ENCODE assay signal across 8 cellular contexts in the genomic region with DNA sequence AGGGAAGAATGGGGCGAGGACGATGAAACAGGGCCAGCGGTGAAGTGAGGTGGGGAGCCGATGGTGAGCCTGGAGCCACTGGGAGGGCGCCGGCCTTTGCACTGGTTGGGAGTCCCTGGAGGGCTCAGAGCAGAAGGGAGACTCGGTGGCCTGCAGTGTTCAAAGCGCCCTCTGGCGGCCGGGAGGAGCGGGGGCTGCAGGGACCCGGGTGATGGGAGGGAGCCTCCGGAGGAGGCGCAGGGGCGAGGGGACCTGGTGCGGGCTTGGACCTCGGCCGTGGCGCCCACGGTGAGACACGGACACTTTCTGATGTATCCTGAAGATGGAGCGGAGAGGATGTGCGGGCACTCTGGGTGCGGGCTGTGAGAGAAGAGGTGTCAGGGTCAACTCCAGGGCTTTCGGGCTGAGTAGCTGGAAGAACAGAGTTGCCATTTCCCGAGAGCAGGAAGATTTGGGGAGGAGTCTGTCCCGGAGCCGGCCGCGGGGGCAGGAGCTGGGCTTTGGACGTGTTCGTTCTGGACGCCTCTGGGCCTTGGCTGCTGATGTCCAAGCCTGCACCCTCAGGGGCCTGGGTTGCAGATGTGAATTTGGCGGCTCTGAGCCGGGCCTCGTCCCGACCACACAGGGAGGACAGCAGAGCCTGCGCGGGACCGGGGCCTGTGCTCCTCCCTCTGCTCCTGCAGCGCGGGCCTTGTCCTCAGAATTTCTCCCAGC. TPM values are rescaled to one million over a fixed set of nuclear protein-coding genes. Genes with fewer than 3 reads are reported as not detected.
A peak's percentile ranks its signal among the peaks of the same experiment; 100 is the strongest.
DNase-seq lines count a peak whose midpoint lies in the region; ATAC-seq and TF ChIP-seq lines count a peak whose summit lies in the region.

No MANE protein-coding gene starts in this region.

- H3K4me3 ChIP-seq in AG04450 (ENCODE audit: low read depth, low read length) (no peak overlapping the region), OCI-LY3 (ENCODE audit: low read length) (no peak overlapping the region), fibroblast of mammary gland (ENCODE audit: control insufficient read depth, low read depth, low read length) (peak overlapping the region; percentile 13), upper lobe of left lung (no peak overlapping the region)

- H2BK5ac ChIP-seq in H9 (ENCODE audit: insufficient read length, low read length): no peak overlapping the region

- TF ChIP-seq POLR2A in upper lobe of left lung (IDR thresholded peaks at IDR 0.05): no peak

- H3K27me3 Mint-ChIP-seq in H9 (ENCODE audit: low read depth): peaks cover 71% of the 10 kb centered on the region
- H3K27me3 Mint-ChIP-seq in osteocyte (ENCODE audit: unreplicated experiment): peaks cover 3% of the 10 kb centered on the region

- no peak overlapping the region for H4K8ac ChIP-seq in H9 (replicated peaks; ENCODE audit: insufficient read length, low read depth, low read length)

- ATAC-seq in upper lobe of left lung (ENCODE audit: low FRiP score in 2 of 2): peak; percentile 86 to 87

- H3K23me2 ChIP-seq in H9 (ENCODE audit: insufficient read length, low read depth, low read length, poor library complexity, severe bottlenecking): peaks cover 6% of the 10 kb centered on the region

- H3K4me3 Mint-ChIP-seq in H9: peak overlapping the region; percentile 69 to 79
- no peak overlapping the region for H3K4me3 Mint-ChIP-seq in osteocyte (ENCODE audit: unreplicated experiment)

- H2BK12ac ChIP-seq in H9 (ENCODE audit: insufficient read length, low read depth, low read length): no peak overlapping the region

- H3K79me1 ChIP-seq in H9 (ENCODE audit: insufficient read depth, low read depth, low read length, poor library complexity, severe bottlenecking): no peaks in the 10 kb centered on the region

- WGBS in H9 (ENCODE audit: extremely low coverage, insufficient read length, low lambda C conversion rate): no CpG with 5 or more reads among the region's 42 CpGs
- 43 to 52% methylated on average over 24 to 42 of the region's 42 CpGs for WGBS in upper lobe of left lung, 2 donors

- TF ChIP-seq CTCF in AG04450 (IDR thresholded peaks at IDR 0.05; ENCODE audit: low read depth, low read length): peak; percentile 59
- peak; percentile 99 for TF ChIP-seq CTCF in H9 (conservative IDR thresholded peaks at IDR 0.05)
- peak; percentile 70 for TF ChIP-seq CTCF in OCI-LY3 (IDR thresholded peaks at IDR 0.05; ENCODE audit: low read depth, low read length)
- peak; percentile 69 for TF ChIP-seq CTCF in fibroblast of mammary gland (conservative IDR thresholded peaks at IDR 0.05; ENCODE audit: control insufficient read depth, insufficient read depth, low read depth, low read length)
- peak; percentile 61 for TF ChIP-seq CTCF in osteocyte (IDR thresholded peaks at IDR 0.05)
- peak in 5 of 6 experiments; percentile 70 to 85 (median 77) for TF ChIP-seq CTCF in upper lobe of left lung (IDR thresholded peaks at IDR 0.05)

- H3K4me2 ChIP-seq in H9 (ENCODE audit: insufficient read depth, insufficient read length, low read length): peak overlapping the region; percentile 62
- peak overlapping the region; percentile 36; the same call in 1 of the 2 replicates for H3K4me2 ChIP-seq in OCI-LY3 (ENCODE audit: low read length)

- H3K4me1 ChIP-seq in H9 (ENCODE audit: insufficient read depth, low read length) (no peaks in the 10 kb centered on the region), OCI-LY3 (ENCODE audit: low read length) (peaks cover 8% of the 10 kb centered on the region), upper lobe of left lung (peaks cover 0 to 15% (median 3%) of the 10 kb centered on the region in 4 donors)

- no peak overlapping the region for H3K23ac ChIP-seq in H9 (ENCODE audit: insufficient read length, low read depth, low read length)

- TF ChIP-seq EP300 in upper lobe of left lung (IDR thresholded peaks at IDR 0.05): no peak

- H3K36me3 Mint-ChIP-seq in H9 (ENCODE audit: insufficient read depth in 1 of 3, low read depth in 3 of 3) (no peaks in the 10 kb centered on the region), osteocyte (ENCODE audit: unreplicated experiment) (no peaks in the 10 kb centered on the region)

- H3K4me1 Mint-ChIP-seq in H9: peaks cover 3 to 8% of the 10 kb centered on the region in 2 experiments
- H3K4me1 Mint-ChIP-seq in osteocyte (ENCODE audit: unreplicated experiment): peaks cover 5% of the 10 kb centered on the region

- no peak overlapping the region for H2BK20ac ChIP-seq in H9 (ENCODE audit: low read depth, low read length, poor library complexity, severe bottlenecking)

- no peaks in the 10 kb centered on the region for H3K36me3 ChIP-seq in OCI-LY3 (replicated peaks; ENCODE audit: low read depth, low read length)
- H3K36me3 ChIP-seq in upper lobe of left lung: no peaks in the 10 kb centered on the region

- no peak overlapping the region for H4K5ac ChIP-seq in H9 (ENCODE audit: insufficient read length, low read depth, low read length)

- no peak overlapping the region for H2BK120ac ChIP-seq in H9 (ENCODE audit: low read depth, low read length, poor library complexity, severe bottlenecking)

- no peak overlapping the region for H2BK15ac ChIP-seq in H9 (ENCODE audit: low read depth, low read length)

- H3K9me3 Mint-ChIP-seq in H9: peaks cover 0 to 2% of the 10 kb centered on the region in 2 experiments; a peak in 2 of 5 replicates
- no peaks in the 10 kb centered on the region for H3K9me3 Mint-ChIP-seq in osteocyte (ENCODE audit: unreplicated experiment)

- peak overlapping the region; percentile 62; the same call in 1 of the 2 replicates for H3K14ac ChIP-seq in H9 (ENCODE audit: insufficient read depth, low read length)

- no peak overlapping the region for H3K56ac ChIP-seq in H9 (ENCODE audit: insufficient read length, low read depth, low read length)

- H4K20me1 ChIP-seq in H9 (ENCODE audit: control insufficient read depth, insufficient read depth, insufficient read length): no peaks in the 10 kb centered on the region
- no peaks in the 10 kb centered on the region for H4K20me1 ChIP-seq in OCI-LY3 (ENCODE audit: insufficient read depth, low read length)

- H3K79me2 ChIP-seq in H9 (ENCODE audit: insufficient read depth, low read length): no peaks in the 10 kb centered on the region
- H3K79me2 ChIP-seq in OCI-LY3 (ENCODE audit: low read length): no peaks in the 10 kb centered on the region

- H3K9ac ChIP-seq in H9 (ENCODE audit: extremely low read depth, insufficient read length, low read length): peak overlapping the region; percentile 21
- no peak overlapping the region for H3K9ac ChIP-seq in OCI-LY3 (ENCODE audit: low read length)

- DNase-seq in AG04450 (ENCODE audit: low read depth, low spot score) (no peak), H9 (peak; percentile 93), activated T-cell treated with anti-CD3 and anti-CD28 coated beads for 4 hours (peak; percentile 66), fibroblast of mammary gland (ENCODE audit: low read depth) (peak; percentile 50), osteocyte (ENCODE audit: extremely low spot score, unreplicated experiment) (peak; percentile 88), upper lobe of left lung (peak; percentile 69 to 93), dedifferentiated amniotic fluid mesenchymal stem cell (ENCODE audit: extremely low spot score) (no peak)

- no peak overlapping the region for H3K4ac ChIP-seq in H9 (ENCODE audit: low read depth, low read length)

- no peak overlapping the region for H3T11ph ChIP-seq in H9 (ENCODE audit: low read length)

- no peak overlapping the region for H4K91ac ChIP-seq in H9 (ENCODE audit: insufficient read length, low read depth, low read length)

- H3K18ac ChIP-seq in H9 (ENCODE audit: insufficient read length, low read depth, low read length): no peak overlapping the region

- no peak overlapping the region for H3K27ac ChIP-seq in AG04450 (ENCODE audit: low read depth, low read length)
- no peak overlapping the region for H3K27ac ChIP-seq in H9 (ENCODE audit: insufficient read length, low read depth, low read length)
- no peak overlapping the region for H3K27ac ChIP-seq in OCI-LY3 (ENCODE audit: low read length)
- H3K27ac ChIP-seq in upper lobe of left lung: no peak overlapping the region

- H3K27ac Mint-ChIP-seq in H9 (no peak overlapping the region), osteocyte (ENCODE audit: unreplicated experiment) (no peak overlapping the region)

- POLR2A ChIA-PET in AG04450 (lab: Yijun Ruan, JAX): no interaction called here

- H2AK5ac ChIP-seq in H9 (ENCODE audit: insufficient read length, low read length): no peak overlapping the region

- H3K9me3 ChIP-seq in AG04450 (ENCODE audit: control insufficient read depth, insufficient read depth, low read length) (peaks cover 10% of the 10 kb centered on the region; the same call in 1 of the 2 replicates), H9 (ENCODE audit: control insufficient read depth, low read depth, low read length) (no peaks in the 10 kb centered on the region), OCI-LY3 (ENCODE audit: insufficient read depth, low read length) (no peaks in the 10 kb centered on the region), upper lobe of left lung (no peaks in the 10 kb centered on the region)

- H3K27me3 ChIP-seq in AG04450 (ENCODE audit: control insufficient read depth, insufficient read depth, low read length): no peaks in the 10 kb centered on the region
- peaks cover 3% of the 10 kb centered on the region; the same call in 1 of the 2 replicates for H3K27me3 ChIP-seq in H9 (ENCODE audit: insufficient read depth, low read length)
- no peaks in the 10 kb centered on the region for H3K27me3 ChIP-seq in OCI-LY3 (ENCODE audit: low read depth, low read length)
- H3K27me3 ChIP-seq in upper lobe of left lung: no peaks in the 10 kb centered on the region

- CTCF ChIA-PET in AG04450 (lab: Charles Lee): interaction anchor here (0.6 to 11.8 kb wide), 10 partner anchors 8 to 525 kb away, joined by 3 to 320 read pairs (median 4); partner anchors contain the start of gene NT5C1A

- H2AFZ ChIP-seq in H9 (ENCODE audit: low read length) (no peak overlapping the region), OCI-LY3 (ENCODE audit: low read depth, low read length) (peak overlapping the region; percentile 95)

RNA-seq across cellular contexts. Expression of gene HEYL, which starts 29.7 kb away (rescaled TPM):
- polyA plus RNA-seq in AG04450 (2011; rRNA removed): 0.14 TPM in 2 replicates
- polyA minus RNA-seq in AG04450 (2011; rRNA and poly(A)+ RNA removed): 0.17 and 0.18 TPM in 2 replicates
- total RNA-seq in H9 (2021) (1.8 and 1.9 TPM in 2 replicates), osteocyte (1.3 and 1.4 TPM in 2 replicates), upper lobe of left lung (10 to 100 TPM in 5 of 6 donors, 1 to 10 TPM in 1; 3.8 to 31.9 (median 15.5) TPM)

RNA-seq across cellular contexts. Expression of gene PABPC4, which starts 33.2 kb away (rescaled TPM):
- 67.5 and 90.3 TPM in 2 replicates for polyA plus RNA-seq in AG04450 (2011; rRNA removed)
- polyA minus RNA-seq in AG04450 (2011; rRNA and poly(A)+ RNA removed): 172 and 255 TPM in 2 replicates
- total RNA-seq in H9 (2021) (368 and 377 TPM in 2 replicates), osteocyte (247 and 263 TPM in 2 replicates), upper lobe of left lung (100 to 1,000 TPM; 121 to 225 (median 195) TPM)

Comparison
In these comparisons a context has a peak if more than half of its experiments do, and no peak if none do; other contexts are left out.
1. DNase-seq: peak in H9 (single experiment), activated T-cell treated with anti-CD3 and anti-CD28 coated beads for 4 hours (single experiment), fibroblast of mammary gland (single experiment), osteocyte (single experiment) and upper lobe of left lung (2 of 2); none in AG04450 (single experiment) and dedifferentiated amniotic fluid mesenchymal stem cell (single experiment).
2. Peak in every context shown above with its lines, with median percentiles within 50 percentile points of each other: CTCF ChIP-seq.